In the genomic region with DNA sequence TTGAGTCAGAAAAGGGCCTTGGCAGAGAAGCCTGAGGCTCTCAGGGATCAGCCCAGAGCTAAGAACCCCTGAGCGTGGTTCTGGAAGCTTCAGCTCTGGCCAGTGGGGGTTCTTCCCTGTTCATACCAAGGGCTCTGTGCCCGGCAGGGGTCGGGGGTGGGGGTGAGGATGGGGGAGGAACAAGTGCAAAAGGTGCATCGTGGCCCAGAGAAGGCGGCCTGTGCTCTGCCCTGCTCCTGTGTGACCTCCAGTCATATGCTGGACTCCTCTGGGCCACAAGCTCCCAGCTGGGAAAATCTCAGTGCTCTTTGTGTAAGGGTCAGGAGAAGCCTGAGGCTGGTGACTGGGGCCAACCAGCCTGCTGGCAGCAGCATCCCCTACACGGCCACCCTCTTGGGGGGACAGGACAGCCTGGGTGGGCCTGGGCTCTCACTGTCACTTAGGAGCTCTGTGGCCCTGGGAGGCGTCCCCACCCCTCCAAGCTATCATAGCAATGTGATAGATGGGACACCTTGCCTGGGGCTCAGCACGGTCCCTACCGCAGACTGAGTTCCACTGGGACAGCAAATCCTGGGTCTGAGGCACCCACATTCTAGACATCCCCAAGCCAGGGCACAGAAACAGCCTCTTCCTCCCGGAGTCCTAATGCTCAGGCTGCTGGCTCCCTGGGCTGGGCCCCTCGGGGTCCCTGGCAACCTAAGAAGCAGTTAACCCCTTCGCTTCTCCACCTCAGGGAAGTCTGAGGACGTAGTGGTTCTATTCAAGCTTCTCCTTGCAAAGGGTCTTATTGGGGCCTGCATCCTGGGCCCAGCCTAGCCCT, we compare ENCODE assay signal across 11 cellular contexts. TPM values are rescaled to one million over a fixed set of nuclear protein-coding genes. Genes with fewer than 3 reads are reported as not detected.
DNase-seq lines count a peak whose midpoint lies in the region; ATAC-seq and TF ChIP-seq lines count a peak whose summit lies in the region.
"Had no signal": no experiment of that assay in that cellular context is flagged by ENCODE, and none has a peak within 500 bp of the region (broad histone marks: within the 10 kb centered on the region; RNA-seq: fewer than 3 reads in every experiment).

No MANE protein-coding gene starts in this region.

- no peaks in the 10 kb centered on the region for H3K9me3 ChIP-seq in fibroblast of lung (ENCODE audit: control insufficient read depth, insufficient read depth, low read depth, low read length)
- no peaks in the 10 kb centered on the region for H3K9me3 ChIP-seq in neural cell (ENCODE audit: low read length)
- H3K9me3 ChIP-seq in upper lobe of left lung, result peaks cover 0 to 4% (median 0%) of the 10 kb centered on the region in 4 donors

- WGBS in upper lobe of left lung, 2 donors, result 64 to 66% methylated on average over 4 to 11 of the region's 13 CpGs

- POLR2A ChIA-PET in activated CD4-positive, alpha-beta T cell treated with anti-CD3 and anti-CD28 coated beads for 36 hours (lab: Charles Lee), result no interaction called here

- no peak for TF ChIP-seq RAD21 in neural cell (conservative IDR thresholded peaks at IDR 0.05)

- no peaks in the 10 kb centered on the region for H3K79me2 ChIP-seq in fibroblast of lung (ENCODE audit: control insufficient read depth, insufficient read depth, low read length)
- H3K79me2 ChIP-seq in neural cell (replicated peaks; ENCODE audit: insufficient read depth, low read length), result no peaks in the 10 kb centered on the region

- no peaks in the 10 kb centered on the region for H3F3A ChIP-seq in neural cell (ENCODE audit: insufficient read depth, low read length, poor library complexity, severe bottlenecking)

- DNase-seq in activated CD4-positive, alpha-beta T cell treated with anti-CD3 and anti-CD28 coated beads for 36 hours, result peak; percentile 2
- no peak for DNase-seq in activated CD4-positive, alpha-beta T cell treated with anti-CD3 and anti-CD28 coated beads, Interleukin-2, amount 10 ng/mL, durations not matched to agents 24 days and 14 days
- no peak for DNase-seq in fibroblast of lung (ENCODE audit: low read depth in 2 of 2)
- DNase-seq in upper lobe of left lung, result no peak
- DNase-seq in T1000 (lab: John Stamatoyannopoulos, UW), result no peak
- no peak for DNase-seq in NCI-H524 (lab: John Stamatoyannopoulos, UW)
- DNase-seq: DMS53, NCI-H187 had no signal

- no peak overlapping the region for H3K4me3 Mint-ChIP-seq in activated CD4-positive, alpha-beta T cell treated with anti-CD3 and anti-CD28 coated beads for 36 hours
- H3K4me3 Mint-ChIP-seq in activated CD4-positive, alpha-beta T cell treated with anti-CD3 and anti-CD28 coated beads, Interleukin-2, amount 10 ng/mL, durations not matched to agents 24 days and 14 days, result no peak overlapping the region

- intact Hi-C loops in activated CD4-positive, alpha-beta T cell treated with anti-CD3 and anti-CD28 coated beads for 36 hours (cut with DNase I, micrococcal nuclease), result no loop called here
- intact Hi-C loops in activated CD4-positive, alpha-beta T cell treated with anti-CD3 and anti-CD28 coated beads, Interleukin-2, amount 10 ng/mL, durations not matched to agents 24 days and 14 days (cut with micrococcal nuclease), result no loop called here

- H4K20me1 ChIP-seq in fibroblast of lung (ENCODE audit: control insufficient read depth, extremely low read depth, insufficient read depth, low read length), result no peaks in the 10 kb centered on the region
- no peaks in the 10 kb centered on the region for H4K20me1 ChIP-seq in neural cell (ENCODE audit: insufficient read depth)

- no peak overlapping the region for H3K27ac ChIP-seq in fibroblast of lung (ENCODE audit: insufficient read depth, low read length)
- H3K27ac ChIP-seq in neural cell (ENCODE audit: low read length), result peak overlapping the region; percentile 37
- H3K27ac ChIP-seq in upper lobe of left lung, result peak overlapping the region; percentile 81 to 90 (median 85)
- H3K27ac ChIP-seq: 22Rv1 had no signal

- H2AFZ ChIP-seq in fibroblast of lung (ENCODE audit: low read length) (peak overlapping the region; percentile 20), neural cell (ENCODE audit: low read depth, low read length) (no peak overlapping the region)

- H3K4me1 ChIP-seq in fibroblast of lung (ENCODE audit: control insufficient read depth, extremely low read depth, insufficient read depth, low read length) (peaks cover 13% of the 10 kb centered on the region), upper lobe of left lung (peaks cover 38 to 51% (median 50%) of the 10 kb centered on the region in 4 donors)

- TF ChIP-seq POLR2A in upper lobe of left lung (IDR thresholded peaks at IDR 0.05), result no peak

- H3K4me1 Mint-ChIP-seq in activated CD4-positive, alpha-beta T cell treated with anti-CD3 and anti-CD28 coated beads for 36 hours, result peaks cover 5% of the 10 kb centered on the region
- peaks cover 5% of the 10 kb centered on the region for H3K4me1 Mint-ChIP-seq in activated CD4-positive, alpha-beta T cell treated with anti-CD3 and anti-CD28 coated beads, Interleukin-2, amount 10 ng/mL, durations not matched to agents 24 days and 14 days

- ATAC-seq in activated CD4-positive, alpha-beta T cell treated with anti-CD3 and anti-CD28 coated beads for 36 hours, result no peak
- ATAC-seq in upper lobe of left lung (ENCODE audit: low FRiP score in 2 of 2), result no peak
- ATAC-seq in HG03139 (IDR thresholded peaks at IDR 0.05; ENCODE audit: unreplicated experiment), result no peak

- no peak overlapping the region for H3K4me3 ChIP-seq in fibroblast of lung (replicated peaks in 1 of 4; ENCODE audit: control extremely low read depth in 1 of 4, insufficient read depth in 1 of 4, low read depth in 3 of 4, low read length in 4 of 4)
- peak overlapping the region; percentile 15 for H3K4me3 ChIP-seq in neural cell (ENCODE audit: low read length)
- peak overlapping the region; percentile 13 to 47 (median 34) for H3K4me3 ChIP-seq in upper lobe of left lung

- H3K36me3 Mint-ChIP-seq in activated CD4-positive, alpha-beta T cell treated with anti-CD3 and anti-CD28 coated beads for 36 hours (ENCODE audit: low read depth), result peaks cover 3% of the 10 kb centered on the region
- H3K36me3 Mint-ChIP-seq in activated CD4-positive, alpha-beta T cell treated with anti-CD3 and anti-CD28 coated beads, Interleukin-2, amount 10 ng/mL, durations not matched to agents 24 days and 14 days (ENCODE audit: low read depth), result peaks cover 3% of the 10 kb centered on the region

- no peaks in the 10 kb centered on the region for H3K27me3 Mint-ChIP-seq in activated CD4-positive, alpha-beta T cell treated with anti-CD3 and anti-CD28 coated beads for 36 hours
- peaks cover 1% of the 10 kb centered on the region for H3K27me3 Mint-ChIP-seq in activated CD4-positive, alpha-beta T cell treated with anti-CD3 and anti-CD28 coated beads, Interleukin-2, amount 10 ng/mL, durations not matched to agents 24 days and 14 days

- H3K4me2 ChIP-seq in fibroblast of lung (ENCODE audit: extremely low read depth, insufficient read depth, low read length), result no peak overlapping the region
- H3K4me2 ChIP-seq in neural cell (ENCODE audit: low read length), result no peak overlapping the region

- TF ChIP-seq EP300 in neural cell (conservative IDR thresholded peaks at IDR 0.05; ENCODE audit: poor library complexity, severe bottlenecking) (no peak), upper lobe of left lung (IDR thresholded peaks at IDR 0.05) (no peak)

- H3K9me2 ChIP-seq in neural cell (ENCODE audit: insufficient read depth, low read length), result no peaks in the 10 kb centered on the region

- no peaks in the 10 kb centered on the region for H3K27me3 ChIP-seq in fibroblast of lung (ENCODE audit: control insufficient read depth, insufficient read depth, low read length)
- no peaks in the 10 kb centered on the region for H3K27me3 ChIP-seq in neural cell (ENCODE audit: insufficient read depth, low read depth, low read length)
- no peaks in the 10 kb centered on the region for H3K27me3 ChIP-seq in upper lobe of left lung

- no peak overlapping the region for H3K9ac ChIP-seq in fibroblast of lung (ENCODE audit: insufficient read depth, low read length)
- peak overlapping the region; percentile 12 for H3K9ac ChIP-seq in neural cell (ENCODE audit: low read length)

- no peak overlapping the region for H3K27ac Mint-ChIP-seq in activated CD4-positive, alpha-beta T cell treated with anti-CD3 and anti-CD28 coated beads for 36 hours
- H3K27ac Mint-ChIP-seq in activated CD4-positive, alpha-beta T cell treated with anti-CD3 and anti-CD28 coated beads, Interleukin-2, amount 10 ng/mL, durations not matched to agents 24 days and 14 days, result no peak overlapping the region

- H3K9me3 Mint-ChIP-seq in activated CD4-positive, alpha-beta T cell treated with anti-CD3 and anti-CD28 coated beads for 36 hours (ENCODE audit: low read depth), result peaks cover 12% of the 10 kb centered on the region
- peaks cover 11% of the 10 kb centered on the region for H3K9me3 Mint-ChIP-seq in activated CD4-positive, alpha-beta T cell treated with anti-CD3 and anti-CD28 coated beads, Interleukin-2, amount 10 ng/mL, durations not matched to agents 24 days and 14 days

- H3K36me3 ChIP-seq in fibroblast of lung (ENCODE audit: control insufficient read depth, insufficient read depth, low read length), result no peaks in the 10 kb centered on the region
- no peaks in the 10 kb centered on the region for H3K36me3 ChIP-seq in neural cell (ENCODE audit: insufficient read depth, low read length)
- no peaks in the 10 kb centered on the region for H3K36me3 ChIP-seq in upper lobe of left lung

- CTCF ChIA-PET in activated CD4-positive, alpha-beta T cell treated with anti-CD3 and anti-CD28 coated beads for 36 hours (lab: Charles Lee), result interaction anchor here (0.6 to 1.1 kb wide), 2 partner anchors 17 to 261 kb away, joined by 3 to 4 read pairs; no protein-coding TSS in a partner anchor

- TF ChIP-seq CTCF in fibroblast of lung (conservative IDR thresholded peaks at IDR 0.05 in 1 of 2, IDR thresholded peaks at IDR 0.05 in 1 of 2; ENCODE audit: low read depth in 1 of 2, low read length in 2 of 2) (no peak), neural cell (IDR thresholded peaks at IDR 0.05; ENCODE audit: poor library complexity, severe bottlenecking) (no peak), upper lobe of left lung (IDR thresholded peaks at IDR 0.05) (no peak)

RNA-seq across cellular contexts. Expression of gene MMRN2, which starts 2.5 kb away (rescaled TPM):
- total RNA-seq in activated CD4-positive, alpha-beta T cell treated with anti-CD3 and anti-CD28 coated beads for 36 hours, result not detected
- total RNA-seq in activated CD4-positive, alpha-beta T cell treated with anti-CD3 and anti-CD28 coated beads, Interleukin-2, amount 10 ng/mL, durations not matched to agents 24 days and 14 days, result not detected in 2 replicates
- total RNA-seq in fibroblast of lung (0.77 and 2.1 TPM in 2 replicates), upper lobe of left lung (10 to 100 TPM; 18.8 to 76.8 (median 31.3) TPM)
- polyA plus RNA-seq in fibroblast of lung (1.5 and 2.2 TPM in 2 replicates), neural cell (0.15 TPM in 1 of 2 replicates, not detected in the other)
- polyA plus RNA-seq in fibroblast of lung (2012), result 1.0 and 1.3 TPM in 2 replicates
- polyA minus RNA-seq in fibroblast of lung (ENCODE audit: low replicate concordance) (3.2 TPM in 1 of 2 replicates, not detected in the other), neural cell (not detected in 2 replicates)

RNA-seq across cellular contexts. Expression of gene SNCG, which starts 3.5 kb away (rescaled TPM):
- total RNA-seq in activated CD4-positive, alpha-beta T cell treated with anti-CD3 and anti-CD28 coated beads for 36 hours, result not detected
- total RNA-seq in activated CD4-positive, alpha-beta T cell treated with anti-CD3 and anti-CD28 coated beads, Interleukin-2, amount 10 ng/mL, durations not matched to agents 24 days and 14 days, result 0.44 TPM in 1 of 2 replicates, not detected in the other
- total RNA-seq in fibroblast of lung, result 8.7 and 21.3 TPM in 2 replicates
- 34.4 and 47.4 TPM in 2 replicates for polyA plus RNA-seq in fibroblast of lung
- 39.0 and 53.0 TPM in 2 replicates for polyA plus RNA-seq in fibroblast of lung (2012)
- polyA minus RNA-seq in fibroblast of lung (ENCODE audit: low replicate concordance), result 3.5 and 11.5 TPM in 2 replicates
- 4.1 and 6.1 TPM in 2 replicates for polyA plus RNA-seq in neural cell
- 2.8 TPM in 1 of 2 replicates, not detected in the other for polyA minus RNA-seq in neural cell
- total RNA-seq in upper lobe of left lung, result 10 to 100 TPM in 1 of 6 donors, 1 to 10 TPM in 4, not detected in 1; 2.9 to 24.7 (median 6.4) TPM

RNA-seq across cellular contexts. Expression of gene ADIRF, which starts 13.4 kb away (rescaled TPM):
- not detected for total RNA-seq in activated CD4-positive, alpha-beta T cell treated with anti-CD3 and anti-CD28 coated beads for 36 hours
- not detected in 2 replicates for total RNA-seq in activated CD4-positive, alpha-beta T cell treated with anti-CD3 and anti-CD28 coated beads, Interleukin-2, amount 10 ng/mL, durations not matched to agents 24 days and 14 days
- total RNA-seq in fibroblast of lung (119 and 142 TPM in 2 replicates), upper lobe of left lung (100 to 1,000 TPM in 5 of 6 donors, 10 to 100 TPM in 1; 51.3 to 202 (median 164) TPM)
- polyA plus RNA-seq in fibroblast of lung (39.4 and 172 TPM in 2 replicates), neural cell (not detected in 2 replicates)
- 116 and 410 TPM in 2 replicates for polyA plus RNA-seq in fibroblast of lung (2012)
- polyA minus RNA-seq in fibroblast of lung (ENCODE audit: low replicate concordance) (10.4 and 22.0 TPM in 2 replicates), neural cell (not detected in 2 replicates)

Comparison
In these comparisons a context has a peak if more than half of its experiments do, and no peak if none do; other contexts are left out.
1. H3K4me3 ChIP-seq: peak in neural cell (single experiment) and upper lobe of left lung (4 of 4); none in fibroblast of lung (0 of 4).
2. RNA of gene ADIRF, which starts 13.4 kb away (total RNA-seq): 51.3 to 202 TPM in upper lobe of left lung and 119 to 142 TPM in fibroblast of lung; not detected in activated CD4-positive, alpha-beta T cell treated with anti-CD3 and anti-CD28 coated beads for 36 hours and not detected in activated CD4-positive, alpha-beta T cell treated with anti-CD3 and anti-CD28 coated beads, Interleukin-2, amount 10 ng/mL, durations not matched to agents 24 days and 14 days; every median in the first group is over 10 times any median in the second.